1 cellular context compared by ENCODE assay signal in the genomic region with DNA sequence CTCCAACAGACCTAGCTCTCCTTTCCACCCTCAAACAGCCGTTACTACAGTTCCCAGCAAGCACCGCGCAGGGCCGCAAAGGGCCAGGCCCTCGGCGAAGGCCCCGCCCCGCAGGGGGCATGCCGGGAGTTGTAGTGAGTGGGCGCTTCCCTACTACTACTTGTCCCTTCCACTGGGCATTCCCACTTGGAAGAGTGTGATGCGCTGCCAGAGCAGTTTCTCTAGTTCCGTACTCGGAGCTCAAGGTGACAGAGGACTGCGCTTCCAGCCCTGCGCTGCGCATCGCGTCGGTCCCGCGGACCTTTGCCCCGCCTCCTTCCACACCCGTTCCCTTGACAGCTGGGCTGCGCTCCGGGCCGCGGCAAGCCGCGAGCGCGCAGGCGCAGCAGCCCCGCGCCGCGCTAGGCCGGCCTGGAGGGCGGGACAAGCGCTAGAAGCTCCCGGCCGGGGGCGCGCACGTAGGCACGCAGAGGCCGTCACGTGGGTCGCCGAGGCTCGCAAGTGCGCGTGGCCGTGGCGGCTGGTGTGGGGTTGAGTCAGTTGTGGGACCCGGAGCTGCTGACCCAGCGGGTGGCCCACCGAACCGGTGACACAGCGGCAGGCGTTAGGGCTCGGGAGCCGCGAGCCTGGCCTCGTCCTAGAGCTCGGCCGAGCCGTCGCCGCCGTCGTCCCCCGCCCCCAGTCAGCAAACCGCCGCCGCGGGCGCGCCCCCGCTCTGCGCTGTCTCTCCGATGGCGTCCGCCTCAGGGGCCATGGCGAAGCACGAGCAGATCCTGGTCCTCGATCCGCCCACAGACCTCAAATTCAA.
TF ChIP-seq lines count a peak whose summit lies in the region.

A gene with protein sequence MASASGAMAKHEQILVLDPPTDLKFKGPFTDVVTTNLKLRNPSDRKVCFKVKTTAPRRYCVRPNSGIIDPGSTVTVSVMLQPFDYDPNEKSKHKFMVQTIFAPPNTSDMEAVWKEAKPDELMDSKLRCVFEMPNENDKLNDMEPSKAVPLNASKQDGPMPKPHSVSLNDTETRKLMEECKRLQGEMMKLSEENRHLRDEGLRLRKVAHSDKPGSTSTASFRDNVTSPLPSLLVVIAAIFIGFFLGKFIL (plus strand): TSS at position 491 of the 808 bp plus-strand sequence. CDS start 241 bp downstream, at position 732.

TF ChIP-seq in HCT116, 20 proteins besides CTCF, POLR2A, EP300 and RAD21 (continued from another document):
- TF ChIP-seq, protein P1, sequence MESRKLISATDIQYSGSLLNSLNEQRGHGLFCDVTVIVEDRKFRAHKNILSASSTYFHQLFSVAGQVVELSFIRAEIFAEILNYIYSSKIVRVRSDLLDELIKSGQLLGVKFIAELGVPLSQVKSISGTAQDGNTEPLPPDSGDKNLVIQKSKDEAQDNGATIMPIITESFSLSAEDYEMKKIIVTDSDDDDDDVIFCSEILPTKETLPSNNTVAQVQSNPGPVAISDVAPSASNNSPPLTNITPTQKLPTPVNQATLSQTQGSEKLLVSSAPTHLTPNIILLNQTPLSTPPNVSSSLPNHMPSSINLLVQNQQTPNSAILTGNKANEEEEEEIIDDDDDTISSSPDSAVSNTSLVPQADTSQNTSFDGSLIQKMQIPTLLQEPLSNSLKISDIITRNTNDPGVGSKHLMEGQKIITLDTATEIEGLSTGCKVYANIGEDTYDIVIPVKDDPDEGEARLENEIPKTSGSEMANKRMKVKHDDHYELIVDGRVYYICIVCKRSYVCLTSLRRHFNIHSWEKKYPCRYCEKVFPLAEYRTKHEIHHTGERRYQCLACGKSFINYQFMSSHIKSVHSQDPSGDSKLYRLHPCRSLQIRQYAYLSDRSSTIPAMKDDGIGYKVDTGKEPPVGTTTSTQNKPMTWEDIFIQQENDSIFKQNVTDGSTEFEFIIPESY (IDR thresholded peaks at IDR 0.05; ENCODE audit: extremely low read depth, insufficient replicate concordance, low read length), result peak; percentile 49
- TF ChIP-seq TCF7L2 (IDR thresholded peaks at IDR 0.05; ENCODE audit: borderline replicate concordance, extremely low read depth, insufficient read depth, insufficient read length) (peak; percentile 34), EZH2phosphoT487 (IDR thresholded peaks at IDR 0.05; ENCODE audit: borderline replicate concordance) (no peak), YY1 (IDR thresholded peaks at IDR 0.05; ENCODE audit: extremely low read depth, insufficient replicate concordance, low read depth, low read length) (peak; percentile 56), SRF (IDR thresholded peaks at IDR 0.05; ENCODE audit: low read depth) (no peak), POLR2AphosphoS5 (IDR thresholded peaks at IDR 0.05; ENCODE audit: low read depth, low read length) (peak; percentile 82)
TF ChIP-seq in HCT116: peak in this region for 4.
